In the genomic region with DNA sequence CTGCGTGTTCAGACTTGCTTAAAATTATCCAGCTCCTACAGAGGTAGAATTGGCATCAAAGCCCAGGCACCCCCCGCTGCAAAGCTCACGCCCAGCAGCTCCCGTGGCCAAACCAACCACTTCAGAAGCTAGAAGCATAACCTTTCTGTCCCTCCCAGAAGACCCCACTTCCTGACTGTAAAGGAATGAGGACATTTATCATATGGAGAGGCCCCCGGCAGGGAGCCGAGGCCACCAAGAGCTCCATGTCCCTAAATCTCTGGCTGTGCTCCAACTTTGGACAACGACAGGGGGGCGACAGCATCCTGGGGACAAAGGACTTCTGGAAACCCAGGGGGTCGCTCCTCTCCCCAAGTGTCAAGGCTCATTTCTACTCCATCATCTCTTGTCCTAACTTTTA, we compare ENCODE assay signal across 28 cellular contexts.
"Had no signal": no experiment of that assay in that cellular context is flagged by ENCODE, and none has a peak within 500 bp of the region (broad histone marks: within the 10 kb centered on the region; RNA-seq: fewer than 3 reads in every experiment).

No MANE protein-coding gene starts in this region.

- H3K4me3 Mint-ChIP-seq: mesothelial cell of epicardium; naive B cell; nephron; neural progenitor cell; stimulated activated naive B cell treated with anti-CD40 and anti-IgM and Interleukin-4, amounts not matched to agents 10 μg/mL and 1 μg/mL and 100 μg/mL, for 72 hours had no signal

- ATAC-seq: heart right ventricle; left lobe of liver; lower lobe of right lung; right lobe of liver; stimulated activated naive B cell treated with anti-CD40 and anti-IgM and Interleukin-4, amounts not matched to agents 10 μg/mL and 1 μg/mL and 100 μg/mL, for 72 hours; stimulated activated naive CD8-positive, alpha-beta T cell treated with anti-CD3 and anti-CD28 coated beads, Interleukin-15, Interleukin-2, amounts not matched to agents 100 U/mL and 50 U/mL, for 24 hours had no signal

- DNase-seq: heart right ventricle; lower lobe of right lung; mammary epithelial cell; mesenchymal stem cell; naive B cell; occipital lobe; ovary; right lobe of liver; stimulated activated CD4-positive, alpha-beta T cell treated with anti-CD3 and anti-CD28 coated beads, Interleukin-12 subunit alpha, Interleukin-12 subunit beta, amount 100 ng/mL, for 4 hours; stimulated activated CD4-positive, alpha-beta T cell treated with anti-CD3 and anti-CD28 coated beads, Interleukin-15, amount 100 ng/mL, for 24 hours; stimulated activated CD4-positive, alpha-beta T cell treated with anti-CD3 and anti-CD28 coated beads, Interleukin-2, amount 100 ng/mL, for 24 hours; stimulated activated CD4-positive, alpha-beta T cell treated with anti-CD3 and anti-CD28 coated beads, Interleukin-4, amount 100 ng/mL, for 1 hour; stimulated activated naive B cell treated with anti-CD40 and anti-IgM and Interleukin-4, amounts not matched to agents 10 μg/mL and 1 μg/mL and 100 μg/mL, for 72 hours; stimulated activated naive CD8-positive, alpha-beta T cell treated with anti-CD3 and anti-CD28 coated beads, Interleukin-15, Interleukin-2, amounts not matched to agents 100 U/mL and 50 U/mL, for 24 hours; stomach; testis; thyroid gland; trophoblast cell had no signal

- H3K9me3 ChIP-seq: lower lobe of right lung, neutrophil, ovary, right lobe of liver, stomach, testis, thyroid gland, vagina had no signal

- H3K4me3 ChIP-seq: heart right ventricle, hepatocyte, lower lobe of right lung, neural progenitor cell, ovary, right atrium auricular region, right lobe of liver, smooth muscle cell, stomach, testis, thyroid gland, vagina had no signal

- H3K27me3 ChIP-seq: hepatocyte, neural progenitor cell, neutrophil, ovary, right atrium auricular region, right lobe of liver, testis, thyroid gland, vagina had no signal

- H3K79me2 ChIP-seq: hepatocyte had no signal

- H3K27ac ChIP-seq: heart right ventricle, hepatocyte, lower lobe of right lung, neural progenitor cell, neutrophil, ovary, right atrium auricular region, right lobe of liver, stomach, testis, thyroid gland, vagina had no signal

- H3K36me3 Mint-ChIP-seq: mesothelial cell of epicardium; naive B cell; neural progenitor cell; stimulated activated naive B cell treated with anti-CD40 and anti-IgM and Interleukin-4, amounts not matched to agents 10 μg/mL and 1 μg/mL and 100 μg/mL, for 72 hours had no signal

- H3K36me3 ChIP-seq: heart right ventricle, lower lobe of right lung, neural progenitor cell, neutrophil, ovary, right atrium auricular region, right lobe of liver, stomach, thyroid gland, vagina had no signal

- H3K4me1 ChIP-seq: heart right ventricle, lower lobe of right lung, neural progenitor cell, right atrium auricular region, right lobe of liver, stomach, testis, thyroid gland, vagina had no signal

- H3K27ac Mint-ChIP-seq: mesothelial cell of epicardium; naive B cell; nephron; neural progenitor cell; progenitor cell of endocrine pancreas; stimulated activated naive B cell treated with anti-CD40 and anti-IgM and Interleukin-4, amounts not matched to agents 10 μg/mL and 1 μg/mL and 100 μg/mL, for 72 hours had no signal

- H3K27me3 Mint-ChIP-seq: stimulated activated naive B cell treated with anti-CD40 and anti-IgM and Interleukin-4, amounts not matched to agents 10 μg/mL and 1 μg/mL and 100 μg/mL, for 72 hours had no signal

- H3K4me1 Mint-ChIP-seq: mesothelial cell of epicardium; naive B cell; stimulated activated naive B cell treated with anti-CD40 and anti-IgM and Interleukin-4, amounts not matched to agents 10 μg/mL and 1 μg/mL and 100 μg/mL, for 72 hours had no signal

- H3K9ac ChIP-seq: neural progenitor cell had no signal

- H3K4me2 ChIP-seq: hepatocyte, neural progenitor cell, smooth muscle cell had no signal

- H2AFZ ChIP-seq: hepatocyte, neural progenitor cell had no signal
